20 cellular contexts compared by ENCODE assay signal in genomic region chr12:49697808-49698207, GRCh38. TPM values are rescaled to one million over a fixed set of nuclear protein-coding genes. Genes with fewer than 3 reads are reported as not detected.
DNase-seq lines count a peak whose midpoint lies in the region; ATAC-seq, FAIRE-seq and TF ChIP-seq lines count a peak whose summit lies in the region.
"Had no signal": no experiment of that assay in that cellular context is flagged by ENCODE, and none has a peak within 500 bp of the region (broad histone marks: within the 10 kb centered on the region; RNA-seq: fewer than 3 reads in every experiment).

No MANE protein-coding gene starts in this region.

- ATAC-seq in SK-N-SH treated with all-trans-retinoic acid at 6 μM for 48 hours (no peak), GM18873 (IDR thresholded peaks at IDR 0.05; ENCODE audit: low FRiP score, unreplicated experiment) (no peak), HG03159 (IDR thresholded peaks at IDR 0.05; ENCODE audit: unreplicated experiment) (no peak)
- ATAC-seq: Panc1 had no signal

- no peak for FAIRE-seq in endothelial cell of umbilical vein (lab: Jason Lieb, UNC)
- FAIRE-seq: TTC549 had no signal

- H3K27me3 ChIP-seq in SK-N-SH (ENCODE audit: insufficient read depth) (no peaks in the 10 kb centered on the region), KMS-11 (ENCODE audit: insufficient read depth, low read depth) (no peaks in the 10 kb centered on the region), endothelial cell of umbilical vein (ENCODE audit: control insufficient read depth in 2 of 2, insufficient read depth in 2 of 2, low read length in 2 of 2) (no peaks in the 10 kb centered on the region), sigmoid colon (no peaks in the 10 kb centered on the region)
- H3K27me3 ChIP-seq: colonic mucosa had no signal

- TF ChIP-seq POLR2A in endothelial cell of umbilical vein (IDR thresholded peaks at IDR 0.05; ENCODE audit: low read depth, low read length) (no peak), sigmoid colon (IDR thresholded peaks at IDR 0.05) (no peak)

- H2AFZ ChIP-seq in SK-N-SH (ENCODE audit: low read depth) (no peak overlapping the region), KMS-11 (ENCODE audit: low read depth) (no peak overlapping the region), endothelial cell of umbilical vein (ENCODE audit: low read depth, low read length) (no peak overlapping the region)

- H3K36me3 ChIP-seq in SK-N-SH (replicated peaks in 1 of 2; ENCODE audit: control insufficient read depth in 1 of 2, insufficient read depth in 2 of 2, low read length in 1 of 2) (no peaks in the 10 kb centered on the region), KMS-11 (ENCODE audit: insufficient read depth) (no peaks in the 10 kb centered on the region), endothelial cell of umbilical vein (ENCODE audit: control insufficient read depth in 2 of 2, extremely low read depth in 1 of 2, insufficient read depth in 2 of 2, low read length in 2 of 2) (no peaks in the 10 kb centered on the region), sigmoid colon (no peaks in the 10 kb centered on the region)
- H3K36me3 ChIP-seq: colonic mucosa had no signal

- H3K79me2 ChIP-seq in SK-N-SH (ENCODE audit: insufficient read depth) (peaks cover 95% of the 10 kb centered on the region), KMS-11 (ENCODE audit: insufficient read depth, low read depth) (peaks cover 3% of the 10 kb centered on the region; the same call in 1 of the 2 replicates), endothelial cell of umbilical vein (ENCODE audit: control insufficient read depth, insufficient read depth, low read length) (peaks cover 85% of the 10 kb centered on the region)

- H3K9me3 ChIP-seq in SK-N-SH, result no peaks in the 10 kb centered on the region
- H3K9me3 ChIP-seq in endothelial cell of umbilical vein (replicated peaks; ENCODE audit: control insufficient read depth, insufficient read depth, low read length), result no peaks in the 10 kb centered on the region
- H3K9me3 ChIP-seq in sigmoid colon, result no peaks in the 10 kb centered on the region
- H3K9me3 ChIP-seq: colonic mucosa had no signal

- no peak overlapping the region for H3K9ac ChIP-seq in SK-N-SH
- H3K9ac ChIP-seq in KMS-11, result no peak overlapping the region
- H3K9ac ChIP-seq in endothelial cell of umbilical vein (replicated peaks; ENCODE audit: extremely low read depth, insufficient read depth, low read length), result no peak overlapping the region

- H3F3A ChIP-seq in SK-N-SH (replicated peaks; ENCODE audit: insufficient read depth), result peaks cover 22% of the 10 kb centered on the region

- no peaks in the 10 kb centered on the region for H3K9me1 ChIP-seq in endothelial cell of umbilical vein (replicated peaks; ENCODE audit: control insufficient read depth, extremely low read depth, insufficient read depth, low read length)

- H4K20me1 ChIP-seq in SK-N-SH (ENCODE audit: insufficient read depth) (peaks cover 45% of the 10 kb centered on the region), KMS-11 (ENCODE audit: insufficient read depth) (no peaks in the 10 kb centered on the region), endothelial cell of umbilical vein (replicated peaks; ENCODE audit: control insufficient read depth, extremely low read depth, insufficient read depth, low read length) (peaks cover 6% of the 10 kb centered on the region)

- TF ChIP-seq EP300 in SK-N-SH (IDR thresholded peaks at IDR 0.05; ENCODE audit: borderline replicate concordance in 1 of 2, low read depth in 1 of 2, low read length in 1 of 2) (no peak), sigmoid colon (IDR thresholded peaks at IDR 0.05) (no peak)

- H3K9me2 ChIP-seq in SK-N-SH, result no peaks in the 10 kb centered on the region

- H3K4me3 ChIP-seq in SK-N-SH (ENCODE audit: low read depth in 2 of 2, low read length in 1 of 2) (no peak overlapping the region), KMS-11 (IDR thresholded peaks at IDR 0.05; ENCODE audit: insufficient read depth, low read depth, low read length) (no peak overlapping the region), endothelial cell of umbilical vein (replicated peaks in 1 of 3; ENCODE audit: insufficient read depth in 1 of 3, low read depth in 1 of 3, low read length in 3 of 3) (no peak overlapping the region), sigmoid colon (no peak overlapping the region)
- H3K4me3 ChIP-seq: colonic mucosa had no signal

- H3K4me1 ChIP-seq in SK-N-SH (ENCODE audit: control insufficient read depth in 1 of 2, insufficient read depth in 2 of 2, low read depth in 1 of 2, low read length in 1 of 2) (peaks cover 8 to 23% of the 10 kb centered on the region in 2 experiments; a peak in 2 of 4 replicates), KMS-11 (ENCODE audit: low read depth, poor library complexity, severe bottlenecking) (peaks cover 43% of the 10 kb centered on the region), endothelial cell of umbilical vein (ENCODE audit: control insufficient read depth, extremely low read depth, insufficient read depth, low read length) (peaks cover 23% of the 10 kb centered on the region), sigmoid colon (peaks cover 0 to 32% (median 24%) of the 10 kb centered on the region in 4 donors)
- H3K4me1 ChIP-seq: colonic mucosa had no signal

- peak overlapping the region; percentile 71; the same call in 1 of the 2 replicates for H3K4me2 ChIP-seq in SK-N-SH
- H3K4me2 ChIP-seq in KMS-11, result peak overlapping the region; percentile 73; the same call in 1 of the 2 replicates
- peak overlapping the region; percentile 64 for H3K4me2 ChIP-seq in endothelial cell of umbilical vein (ENCODE audit: insufficient read depth, low read length)

- DNase-seq in SK-N-SH (no peak), endothelial cell of umbilical vein (ENCODE audit: low read depth, low spot score) (no peak), superior temporal gyrus (ENCODE audit: extremely low spot score) (peak; percentile 4), sigmoid colon (no peak)
- DNase-seq: activated CD8-positive, alpha-beta T cell treated with anti-CD3 and anti-CD28 coated beads, Interleukin-2, amount 10 ng/mL, durations not matched to agents 7 days and 5 days; CD4-positive, alpha-beta memory T cell; colonic mucosa; DND-41; glutamatergic neuron; GOT3; NCI-H2081; NCI-H526 had no signal

- CTCF ChIA-PET in SK-N-SH (lab: Yijun Ruan, JAX) (interaction anchor here (1.8 to 4.2 kb wide), 3 partner anchors 9 to 355 kb away, joined by 5 to 15 read pairs (median 9); partner anchors contain the start of gene FMNL3), endothelial cell of umbilical vein (lab: Charles Lee) (interaction anchor here (1.0 to 2.5 kb wide), 3 partner anchors 22 to 35 kb away, joined by 4 to 10 read pairs (median 9); no protein-coding TSS in a partner anchor)

- no peak for TF ChIP-seq RAD21 in SK-N-SH (IDR thresholded peaks at IDR 0.05; ENCODE audit: low read length)

- WGBS in SK-N-SH (ENCODE audit: low lambda C conversion rate), result 85% methylated on average over 4 of the region's 4 CpGs
- WGBS in sigmoid colon, 2 donors, result 70 to 71% methylated on average over 4 of the region's 4 CpGs

- no TSS peak for BruUV-seq in endothelial cell of umbilical vein (replicated peaks; lab: Mats Ljungman, UMichigan)

- peak overlapping the region in 1 of 2 experiments; percentile 80; a peak in 1 of 4 replicates for H3K27ac ChIP-seq in SK-N-SH (ENCODE audit: low read depth in 2 of 2, low read length in 1 of 2)
- no peak overlapping the region for H3K27ac ChIP-seq in KMS-11
- H3K27ac ChIP-seq in endothelial cell of umbilical vein (ENCODE audit: insufficient read depth, low read depth, low read length), result no peak overlapping the region
- no peak overlapping the region for H3K27ac ChIP-seq in sigmoid colon
- H3K27ac ChIP-seq: 22Rv1, colonic mucosa, epithelial cell of prostate had no signal

- dilution Hi-C loops in endothelial cell of umbilical vein (cut with MboI; ENCODE audit: extremely low pct_ligation_motif_present, low sequenced_read_pairs), result no loop called here

- POLR2A ChIA-PET in SK-N-SH (lab: Yijun Ruan, JAX), result no interaction called here
- POLR2A ChIA-PET in endothelial cell of umbilical vein (lab: Charles Lee), result no interaction called here

- TF ChIP-seq CTCF in SK-N-SH (IDR thresholded peaks at IDR 0.05) (no peak), KMS-11 (conservative IDR thresholded peaks at IDR 0.05; ENCODE audit: low read depth, low read length) (no peak), endothelial cell of umbilical vein (IDR thresholded peaks at IDR 0.05; ENCODE audit: extremely low read depth in 1 of 2, insufficient read depth in 1 of 2, low read depth in 1 of 2, low read length in 2 of 2) (no peak), sigmoid colon (IDR thresholded peaks at IDR 0.05) (no peak)

- intact Hi-C loops in endothelial cell of umbilical vein (cut with micrococcal nuclease), result no loop called here
- intact Hi-C loops in sigmoid colon (cut with DNase I), result no loop called here

RNA-seq across cellular contexts. Expression of gene FMNL3, which starts 9.4 kb away (rescaled TPM):
- polyA plus RNA-seq in SK-N-SH (2012; rRNA removed) (10.2 and 13.1 TPM in 2 replicates), endothelial cell of umbilical vein (33.6 and 35.1 TPM in 2 replicates), sigmoid colon (10 to 100 TPM in 1 of 3 donors, 1 to 10 TPM in 2; 1.8 to 10.8 (median 2.4) TPM)
- polyA plus RNA-seq in SK-N-SH (2012; cell fraction: cytosol; rRNA removed), result 6.6 and 8.8 TPM in 2 replicates
- 19.5 and 24.9 TPM in 2 replicates for polyA plus RNA-seq in SK-N-SH (2012; cell fraction: nucleus; rRNA removed)
- total RNA-seq in endothelial cell of umbilical vein (93.2 and 93.3 TPM in 2 replicates), sigmoid colon (10 to 100 TPM in 2 of 4 donors, 1 to 10 TPM in 2; 9.4 to 12.2 (median 11.0) TPM)
- 31.3 and 33.6 TPM in 2 replicates for polyA plus RNA-seq in endothelial cell of umbilical vein (2011; cell fraction: cytosol; rRNA removed)
- 143 and 146 TPM in 2 replicates for polyA plus RNA-seq in endothelial cell of umbilical vein (2011; cell fraction: nucleus; rRNA removed)
- 37.7 and 39.3 TPM in 2 replicates for polyA plus RNA-seq in endothelial cell of umbilical vein (2012)
- 107 and 110 TPM in 2 replicates for polyA minus RNA-seq in endothelial cell of umbilical vein
- polyA minus RNA-seq in endothelial cell of umbilical vein (2011; cell fraction: cytosol; rRNA and poly(A)+ RNA removed), result 4.4 TPM
- 75.3 and 104 TPM in 2 replicates for polyA minus RNA-seq in endothelial cell of umbilical vein (2011; cell fraction: nucleus; rRNA and poly(A)+ RNA removed)

RNA-seq across cellular contexts. Expression of gene TMBIM6, which starts 43.5 kb away (rescaled TPM):
- polyA plus RNA-seq in SK-N-SH (2012; rRNA removed) (290 and 360 TPM in 2 replicates), endothelial cell of umbilical vein (545 and 579 TPM in 2 replicates), sigmoid colon (100 to 1,000 TPM in 2 of 3 donors, 10 to 100 TPM in 1; 93.7 to 384 (median 135) TPM)
- polyA plus RNA-seq in SK-N-SH (2012; cell fraction: cytosol; rRNA removed), result 355 TPM in 2 replicates
- 242 and 304 TPM in 2 replicates for polyA plus RNA-seq in SK-N-SH (2012; cell fraction: nucleus; rRNA removed)
- total RNA-seq in endothelial cell of umbilical vein (393 and 395 TPM in 2 replicates), sigmoid colon (100 to 1,000 TPM; 191 to 248 (median 224) TPM)
- 324 and 346 TPM in 2 replicates for polyA plus RNA-seq in endothelial cell of umbilical vein (2011; cell fraction: cytosol; rRNA removed)
- 313 and 415 TPM in 2 replicates for polyA plus RNA-seq in endothelial cell of umbilical vein (2011; cell fraction: nucleus; rRNA removed)
- polyA plus RNA-seq in endothelial cell of umbilical vein (2012), result 363 and 512 TPM in 2 replicates
- 426 and 448 TPM in 2 replicates for polyA minus RNA-seq in endothelial cell of umbilical vein
- 212 TPM for polyA minus RNA-seq in endothelial cell of umbilical vein (2011; cell fraction: cytosol; rRNA and poly(A)+ RNA removed)
- 90.8 and 166 TPM in 2 replicates for polyA minus RNA-seq in endothelial cell of umbilical vein (2011; cell fraction: nucleus; rRNA and poly(A)+ RNA removed)
